19 cellular contexts compared by ENCODE assay signal in the genomic region with DNA sequence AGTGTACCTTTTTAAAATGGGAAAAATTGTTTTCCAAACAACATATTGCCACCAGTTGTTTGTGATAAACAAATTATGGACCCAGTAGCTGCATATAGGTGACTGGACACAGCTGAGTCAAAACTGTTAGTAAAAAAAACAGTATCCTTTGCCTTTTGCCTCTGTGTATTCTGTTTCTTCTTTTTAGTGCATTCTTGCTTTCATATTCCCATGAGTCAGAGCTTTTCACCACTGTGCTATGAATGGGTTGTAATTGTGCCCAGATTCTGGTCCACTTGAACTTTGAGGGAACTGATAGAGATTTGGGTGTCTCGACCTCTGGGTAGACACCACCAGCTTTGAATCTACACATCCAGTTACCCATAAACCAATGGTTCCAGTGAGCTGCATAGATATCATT.
"Had no signal": no experiment of that assay in that cellular context is flagged by ENCODE, and none has a peak within 500 bp of the region (broad histone marks: within the 10 kb centered on the region; RNA-seq: fewer than 3 reads in every experiment).

No MANE protein-coding gene starts in this region.

- H3K36me3 ChIP-seq: adrenal gland, left lung, stomach had no signal

- H3K27ac ChIP-seq: adrenal gland, body of pancreas, left lung, stomach, testis had no signal

- H3K4me1 ChIP-seq: adrenal gland, body of pancreas, left lung, stomach, testis had no signal

- FAIRE-seq: endometrium had no signal

- H3K27me3 ChIP-seq: adrenal gland, body of pancreas, left lung, stomach, testis had no signal

- H3K9me3 ChIP-seq: adrenal gland, testis had no signal

- H3K4me3 ChIP-seq: adrenal gland, body of pancreas, left lung, stomach, testis had no signal

- DNase-seq: activated CD4-positive, alpha-beta T cell treated with anti-CD3 and anti-CD28 coated beads for 36 hours; activated CD4-positive, alpha-beta T cell treated with anti-CD3 and anti-CD28 coated beads, Interleukin-2, amount 50 U/mL, for 48 hours; activated gamma-delta T cell; adrenal gland; body of pancreas; cortex of kidney; erythroblast; foreskin melanocyte; kidney; left lung; mammary epithelial cell; nephron progenitor cell; nucleus accumbens; posterior cingulate gyrus; retina; stimulated activated CD4-positive, alpha-beta T cell treated with anti-CD3 and anti-CD28 coated beads, Interleukin-4, amount 100 ng/mL, for 24 hours; stomach; testis had no signal
